ENCODE assay signal across 9 cellular contexts in genomic region chr5:159330131-159330530, GRCh38. TPM values are rescaled to one million over a fixed set of nuclear protein-coding genes. Genes with fewer than 3 reads are reported as not detected.
DNase-seq lines count a peak whose midpoint lies in the region; ATAC-seq and TF ChIP-seq lines count a peak whose summit lies in the region.
"Had no signal": no experiment of that assay in that cellular context is flagged by ENCODE, and none has a peak within 500 bp of the region (broad histone marks: within the 10 kb centered on the region; RNA-seq: fewer than 3 reads in every experiment).

Gene IL12B (minus strand): TSS chr5:159330487. CDS start chr5:159326782, 3,705 bp downstream.

- H3K4me1 Mint-ChIP-seq in HFFc6 (ENCODE audit: low read depth) = peaks cover 42% of the 10 kb centered on the region
- H3K4me1 Mint-ChIP-seq in mesothelial cell of epicardium = peaks cover 4% of the 10 kb centered on the region

- H3K27me3 Mint-ChIP-seq in HFFc6 (ENCODE audit: insufficient read depth) = peaks cover 3% of the 10 kb centered on the region; the same call in 1 of the 2 replicates
- peaks cover 54% of the 10 kb centered on the region for H3K27me3 Mint-ChIP-seq in mesothelial cell of epicardium (ENCODE audit: low read depth)

- H3K36me3 Mint-ChIP-seq in HFFc6 (ENCODE audit: low read depth) (no peaks in the 10 kb centered on the region), mesothelial cell of epicardium (no peaks in the 10 kb centered on the region)

- H3K4me3 ChIP-seq in AG09309 (ENCODE audit: control insufficient read depth, low read depth, low read length) (peak within 1 kb of the TSS; percentile 67), astrocyte of the spinal cord (ENCODE audit: low read depth, low read length) (peak within 1 kb of the TSS; percentile 50)

- in situ Hi-C loops in astrocyte of the spinal cord (cut with HindIII; ENCODE audit: low sequenced_read_pairs) = no loop called here

- H3K9me3 Mint-ChIP-seq in HFFc6 (no peaks in the 10 kb centered on the region), mesothelial cell of epicardium (no peaks in the 10 kb centered on the region)

- no peak for ATAC-seq in HG03354 (IDR thresholded peaks at IDR 0.05; ENCODE audit: poor library complexity, severe bottlenecking, unreplicated experiment)
- ATAC-seq in HG03460 (IDR thresholded peaks at IDR 0.05; ENCODE audit: unreplicated experiment) = no peak

- TF ChIP-seq CTCF in AG09309 (IDR thresholded peaks at IDR 0.05; ENCODE audit: control insufficient read depth, insufficient read depth, low read depth, low read length, missing control alignments) (no peak), HFFc6 (IDR thresholded peaks at IDR 0.05) (no peak), astrocyte of the spinal cord (IDR thresholded peaks at IDR 0.05; ENCODE audit: low read depth, low read length) (no peak), mesothelial cell of epicardium (IDR thresholded peaks at IDR 0.05; ENCODE audit: unreplicated experiment) (no peak)

- H3K4me3 Mint-ChIP-seq in HFFc6 (peak within 1 kb of the TSS; percentile 82), mesothelial cell of epicardium (peak within 1 kb of the TSS; percentile 78)

- peak within 1 kb of the TSS; percentile 1; the same call in 1 of the 2 replicates for H3K27ac Mint-ChIP-seq in HFFc6
- H3K27ac Mint-ChIP-seq in mesothelial cell of epicardium = no peak within 1 kb of the TSS

- DNase-seq in AG09309 (ENCODE audit: low read depth) (no peak), HFFc6 (peak; percentile 19), astrocyte of the spinal cord (ENCODE audit: low read depth, low spot score) (peak; percentile 39), mesothelial cell of epicardium (ENCODE audit: low spot score in 2 of 2, unreplicated experiment in 2 of 2) (no peak), GOT3 (lab: John Stamatoyannopoulos, UW) (no peak), putamen (ENCODE audit: low spot score) (no peak)
- DNase-seq: NCI-H526 had no signal

RNA-seq across cellular contexts. Expression of gene IL12B, which starts in this region (rescaled TPM):
- not detected for total RNA-seq in HFFc6 (2021; fragmentation: NEBNext Ultra II Directional; extraction: Animal tissue kit (Norgen Biotek cat#: 25700))
- not detected in 3 replicates for total RNA-seq in mesothelial cell of epicardium

Comparison
In these comparisons a context has a peak if more than half of its experiments do, and no peak if none do; other contexts are left out.
1. Peak in DNase-seq in HFFc6; RNA of the gene not detected or under 1 TPM.